14 cellular contexts compared by ENCODE assay signal in genomic region chr16:81180578-81180977, GRCh38. TPM values are rescaled to one million over a fixed set of nuclear protein-coding genes. Genes with fewer than 3 reads are reported as not detected.
DNase-seq lines count a peak whose midpoint lies in the region; ATAC-seq, FAIRE-seq and TF ChIP-seq lines count a peak whose summit lies in the region.
"Had no signal": no experiment of that assay in that cellular context is flagged by ENCODE, and none has a peak within 500 bp of the region (broad histone marks: within the 10 kb centered on the region; RNA-seq: fewer than 3 reads in every experiment).

No MANE protein-coding gene starts in this region.

- no peaks in the 10 kb centered on the region for H3K79me2 ChIP-seq in HepG2 (ENCODE audit: insufficient read depth, low read length)

- POLR2A ChIA-PET in HepG2 (lab: Yijun Ruan, JAX), result interaction anchor here (1.2 to 1.6 kb wide), 6 partner anchors 10 to 145 kb away, joined by 3 to 14 read pairs (median 7); partner anchors contain the start of genes ATMIN and C16orf46

- H3K27ac Mint-ChIP-seq in osteocyte (ENCODE audit: unreplicated experiment), result peak overlapping the region; percentile 92
- H3K27ac Mint-ChIP-seq: activated CD4-positive, alpha-beta T cell treated with anti-CD3 and anti-CD28 coated beads for 36 hours; activated T-helper 17 cell treated with anti-CD3 and anti-CD28 coated beads, Interleukin-2, amount 50 U/mL, for 72 hours; stimulated activated effector memory CD8-positive, alpha-beta T cell treated with anti-CD3 and anti-CD28 coated beads, Interleukin-12 subunit alpha, Interleukin-12 subunit beta, amount 100 ng/mL, for 72 hours had no signal

- no peaks in the 10 kb centered on the region for H3K9me3 Mint-ChIP-seq in osteocyte (ENCODE audit: unreplicated experiment)
- H3K9me3 Mint-ChIP-seq: activated T-helper 17 cell treated with anti-CD3 and anti-CD28 coated beads, Interleukin-2, amount 50 U/mL, for 72 hours; stimulated activated effector memory CD8-positive, alpha-beta T cell treated with anti-CD3 and anti-CD28 coated beads, Interleukin-12 subunit alpha, Interleukin-12 subunit beta, amount 100 ng/mL, for 72 hours had no signal

- H3K4me3 Mint-ChIP-seq in osteocyte (ENCODE audit: unreplicated experiment), result no peak overlapping the region
- H3K4me3 Mint-ChIP-seq: activated CD4-positive, alpha-beta T cell treated with anti-CD3 and anti-CD28 coated beads for 36 hours; activated T-helper 17 cell treated with anti-CD3 and anti-CD28 coated beads, Interleukin-2, amount 50 U/mL, for 72 hours; naive B cell; stimulated activated effector memory CD8-positive, alpha-beta T cell treated with anti-CD3 and anti-CD28 coated beads, Interleukin-12 subunit alpha, Interleukin-12 subunit beta, amount 100 ng/mL, for 72 hours had no signal

- peak overlapping the region in 2 of 3 experiments; percentile 17 to 44; a peak in 3 of 6 replicates for H3K4me3 ChIP-seq in HepG2 (replicated peaks in 1 of 3; ENCODE audit: insufficient read depth in 1 of 3, low read depth in 2 of 3, low read length in 3 of 3)
- no peak overlapping the region for H3K4me3 ChIP-seq in right lobe of liver
- peak overlapping the region in 8 of 10 donors; percentile 8 to 43 (median 36) for H3K4me3 ChIP-seq in heart right ventricle
- no peak overlapping the region for H3K4me3 ChIP-seq in aorta (ENCODE audit: low read length in 2 of 2)
- no peak overlapping the region for H3K4me3 ChIP-seq in dorsolateral prefrontal cortex

- intact Hi-C loops in HepG2 (cut with micrococcal nuclease; ENCODE audit: unreplicated experiment) (no loop called here), right lobe of liver (cut with DNase I) (no loop called here), heart right ventricle (cut with DNase I) (no loop called here), aorta (cut with DNase I) (loop anchor here in 1 of 2 donors (10.0 kb wide), 1 partner anchor 134 kb away; the partner anchor contains the start of gene GAN), dorsolateral prefrontal cortex (cut with DNase I) (no loop called here)

- H3K27ac ChIP-seq in HepG2 (ENCODE audit: extremely low read length, insufficient read depth, low read length) (peak overlapping the region; percentile 4), right lobe of liver (no peak overlapping the region), heart right ventricle (peak overlapping the region; percentile 44 to 90 (median 76)), aorta (ENCODE audit: low read depth in 1 of 2, low read length in 2 of 2) (peak overlapping the region in 1 of 2 donors; percentile 75), dorsolateral prefrontal cortex (peak overlapping the region in 2 of 59 donors; percentile 2 to 7)

- TF ChIP-seq RAD21 in HepG2 (CRISPR knock-in tag; IDR thresholded peaks at IDR 0.05), result no peak

- in situ Hi-C loops in HepG2 (cut with HindIII; ENCODE audit: extremely low pct_ligation_motif_present, low pct_unique_long_range_greater_than_20kb), result no loop called here

- TF ChIP-seq CTCF in HepG2 (CRISPR knock-in tag; IDR thresholded peaks at IDR 0.05) (no peak), right lobe of liver (IDR thresholded peaks at IDR 0.05) (no peak), heart right ventricle (IDR thresholded peaks at IDR 0.05) (no peak), osteocyte (IDR thresholded peaks at IDR 0.05) (no peak), dorsolateral prefrontal cortex (IDR thresholded peaks at IDR 0.05 in 54 of 56, conservative IDR thresholded peaks at IDR 0.05 in 2 of 56; ENCODE audit: low read depth in 1 of 56, partially characterized antibody in 56 of 56) (no peak)

- H3K4me1 ChIP-seq in HepG2 (ENCODE audit: insufficient read depth, low read length), result peaks cover 40% of the 10 kb centered on the region
- H3K4me1 ChIP-seq in right lobe of liver, result no peaks in the 10 kb centered on the region
- peaks cover 0 to 17% (median 4%) of the 10 kb centered on the region in 9 donors for H3K4me1 ChIP-seq in heart right ventricle
- H3K4me1 ChIP-seq in aorta (ENCODE audit: control insufficient read depth in 1 of 2, insufficient read depth in 2 of 2, low read length in 2 of 2), result no peaks in the 10 kb centered on the region

- TF ChIP-seq EP300 in HepG2 (IDR thresholded peaks at IDR 0.05; ENCODE audit: low read depth in 2 of 2, low read length in 2 of 2) (no peak), HepG2 (CRISPR knock-in tag; IDR thresholded peaks at IDR 0.05; ENCODE audit: borderline replicate concordance) (no peak)

- no peaks in the 10 kb centered on the region for H3K27me3 Mint-ChIP-seq in osteocyte (ENCODE audit: unreplicated experiment)
- H3K27me3 Mint-ChIP-seq: activated CD4-positive, alpha-beta T cell treated with anti-CD3 and anti-CD28 coated beads for 36 hours had no signal

- H3K27me3 ChIP-seq in HepG2 (ENCODE audit: control insufficient read depth in 1 of 2, insufficient read depth in 2 of 2, low read length in 2 of 2) (peaks cover 0 to 1% of the 10 kb centered on the region in 2 experiments; a peak in 1 of 5 replicates), right lobe of liver (no peaks in the 10 kb centered on the region), heart right ventricle (no peaks in the 10 kb centered on the region), aorta (ENCODE audit: control insufficient read depth in 1 of 2, insufficient read depth in 2 of 2, low read length in 1 of 2) (no peaks in the 10 kb centered on the region), dorsolateral prefrontal cortex (no peaks in the 10 kb centered on the region)

- no peaks in the 10 kb centered on the region for H3K36me3 ChIP-seq in HepG2 (replicated peaks in 1 of 2; ENCODE audit: control insufficient read depth in 1 of 2, insufficient read depth in 2 of 2, low read length in 2 of 2)
- H3K36me3 ChIP-seq in right lobe of liver, result no peaks in the 10 kb centered on the region
- peaks cover 0 to 8% (median 0%) of the 10 kb centered on the region in 9 donors for H3K36me3 ChIP-seq in heart right ventricle
- H3K36me3 ChIP-seq in aorta (ENCODE audit: control insufficient read depth in 1 of 2, insufficient read depth in 2 of 2, low read length in 1 of 2), result no peaks in the 10 kb centered on the region

- no peak for TF ChIP-seq POLR2A in HepG2 (IDR thresholded peaks at IDR 0.05; ENCODE audit: insufficient read depth in 1 of 2, low read depth in 2 of 2, low read length in 2 of 2)
- TF ChIP-seq POLR2A in right lobe of liver (IDR thresholded peaks at IDR 0.05), result no peak

- BruUV-seq in HepG2 (replicated peaks; lab: Mats Ljungman, UMichigan), result no TSS peak

- no peak for FAIRE-seq in HepG2 (lab: Jason Lieb, UNC)

- no peak overlapping the region for H3K9ac ChIP-seq in HepG2 (ENCODE audit: insufficient read depth, low read depth, low read length)

- no peak overlapping the region for H2AFZ ChIP-seq in HepG2 (ENCODE audit: low read length)

- peaks cover 13% of the 10 kb centered on the region for H3K4me1 Mint-ChIP-seq in osteocyte (ENCODE audit: unreplicated experiment)
- H3K4me1 Mint-ChIP-seq: activated CD4-positive, alpha-beta T cell treated with anti-CD3 and anti-CD28 coated beads for 36 hours; activated T-helper 17 cell treated with anti-CD3 and anti-CD28 coated beads, Interleukin-2, amount 50 U/mL, for 72 hours; naive B cell; stimulated activated effector memory CD8-positive, alpha-beta T cell treated with anti-CD3 and anti-CD28 coated beads, Interleukin-12 subunit alpha, Interleukin-12 subunit beta, amount 100 ng/mL, for 72 hours had no signal

- CTCF ChIA-PET in HepG2 (lab: Yijun Ruan, JAX; ENCODE audit: low intra/inter-chr PET ratio, low total read pairs), result no interaction called here

- H4K20me1 ChIP-seq in HepG2 (ENCODE audit: insufficient read depth, low read length), result no peaks in the 10 kb centered on the region

- ATAC-seq in HepG2 (peak; percentile 9), right lobe of liver (no peak), heart right ventricle (peak in 6 of 8 donors; percentile 6 to 31 (median 20)), aorta (ENCODE audit: low FRiP score) (peak; percentile 37), GM19023 (IDR thresholded peaks at IDR 0.05; ENCODE audit: unreplicated experiment) (no peak)
- ATAC-seq: activated CD4-positive, alpha-beta T cell treated with anti-CD3 and anti-CD28 coated beads for 36 hours; activated T-helper 17 cell treated with anti-CD3 and anti-CD28 coated beads, Interleukin-2, amount 50 U/mL, for 72 hours; stimulated activated effector memory CD8-positive, alpha-beta T cell treated with anti-CD3 and anti-CD28 coated beads, Interleukin-12 subunit alpha, Interleukin-12 subunit beta, amount 100 ng/mL, for 72 hours had no signal

- H3K4me2 ChIP-seq in HepG2 (ENCODE audit: low read depth, low read length), result peak overlapping the region; percentile 66

- H3K36me3 Mint-ChIP-seq in osteocyte (ENCODE audit: unreplicated experiment), result no peaks in the 10 kb centered on the region
- H3K36me3 Mint-ChIP-seq: naive B cell; stimulated activated effector memory CD8-positive, alpha-beta T cell treated with anti-CD3 and anti-CD28 coated beads, Interleukin-12 subunit alpha, Interleukin-12 subunit beta, amount 100 ng/mL, for 72 hours had no signal

- H3K9me3 ChIP-seq in HepG2 (ENCODE audit: low read length), result no peaks in the 10 kb centered on the region
- no peaks in the 10 kb centered on the region for H3K9me3 ChIP-seq in right lobe of liver
- H3K9me3 ChIP-seq in heart right ventricle, result no peaks in the 10 kb centered on the region
- H3K9me3 ChIP-seq in aorta (ENCODE audit: control insufficient read depth, low read length), result no peaks in the 10 kb centered on the region

- no peak for DNase-seq in HepG2 (ENCODE audit: low spot score)
- DNase-seq in right lobe of liver, result no peak
- no peak for DNase-seq in heart right ventricle
- DNase-seq in osteocyte (ENCODE audit: extremely low spot score, unreplicated experiment), result no peak
- DNase-seq in aorta, result no peak
- DNase-seq in NCI-H146 (lab: John Stamatoyannopoulos, UW), result no peak
- no peak for DNase-seq in dorsolateral prefrontal cortex
- DNase-seq: activated CD4-positive, alpha-beta T cell treated with anti-CD3 and anti-CD28 coated beads for 36 hours; DND-41; naive B cell; stimulated activated CD4-positive, alpha-beta T cell treated with anti-CD3 and anti-CD28 coated beads, Interleukin-15, amount 100 ng/mL, for 24 hours had no signal

- 31% methylated on average over 5 of the region's 6 CpGs for WGBS in HepG2 (ENCODE audit: low lambda C conversion rate)
- 71% methylated on average over 1 of the region's 6 CpGs for WGBS in right lobe of liver (ENCODE audit: insufficient coverage, low coverage, low lambda C conversion rate, missing lambda C conversion rate)
- 51 to 58% methylated on average over 6 of the region's 6 CpGs for WGBS in heart right ventricle, 2 donors
- 39 to 44% methylated on average over 6 of the region's 6 CpGs for WGBS in aorta, 2 donors

RNA-seq across cellular contexts. Expression of gene BCO1, which starts 57.9 kb away (rescaled TPM):
- 0.11 TPM in 1 of 2 replicates, not detected in the other for total RNA-seq in HepG2 (2016; rRNA removed; fragmentation: Illumina TruSeq; extraction: Trizol)
- not detected in 2 replicates for total RNA-seq in HepG2 (2016; cell fraction: cytosol; rRNA removed; fragmentation: Illumina TruSeq; extraction: Trizol; ENCODE audit: low read depth)
- total RNA-seq in HepG2 (2016; cell fraction: insoluble cytoplasmic fraction; rRNA removed; fragmentation: Illumina TruSeq; extraction: Trizol), result 0.09 and 0.21 TPM in 2 replicates
- total RNA-seq in HepG2 (2016; cell fraction: membrane; rRNA removed; fragmentation: Illumina TruSeq; extraction: Trizol), result not detected in 2 replicates
- total RNA-seq in HepG2 (2016; cell fraction: nucleus; rRNA removed; fragmentation: Illumina TruSeq; extraction: Trizol), result not detected in 2 replicates
- polyA plus RNA-seq in HepG2 (2011; rRNA removed), result not detected in 2 replicates
- polyA plus RNA-seq in HepG2 (2011; cell fraction: cytosol; rRNA removed), result 0.08 TPM in 1 of 2 replicates, not detected in the other
- not detected in 2 replicates for polyA plus RNA-seq in HepG2 (2011; cell fraction: nucleus; rRNA removed)
- polyA plus RNA-seq in HepG2 (2012), result 0.17 TPM in 1 of 2 replicates, not detected in the other
- polyA plus RNA-seq in HepG2 (2016; cell fraction: cytosol; fragmentation: Illumina TruSeq; extraction: Trizol; ENCODE audit: low read depth), result 0.07 and 0.12 TPM in 2 replicates
- 0.20 TPM in 1 of 2 replicates, not detected in the other for polyA plus RNA-seq in HepG2 (2016; cell fraction: insoluble cytoplasmic fraction; fragmentation: Illumina TruSeq; extraction: Trizol; ENCODE audit: low read depth)
- polyA plus RNA-seq in HepG2 (2016; cell fraction: membrane; fragmentation: Illumina TruSeq; extraction: Trizol; ENCODE audit: low read depth), result 0.17 TPM in 1 of 2 replicates, not detected in the other
- polyA plus RNA-seq in HepG2 (2016; cell fraction: nucleus; fragmentation: Illumina TruSeq; extraction: Trizol; ENCODE audit: insufficient read depth, low read depth), result not detected in 2 replicates
- polyA minus RNA-seq in HepG2 (2011; rRNA and poly(A)+ RNA removed; ENCODE audit: low replicate concordance), result not detected in 2 replicates
- polyA minus RNA-seq in HepG2 (2011; cell fraction: cytosol; rRNA and poly(A)+ RNA removed), result not detected in 2 replicates
- polyA minus RNA-seq in HepG2 (2011; cell fraction: nucleus; rRNA and poly(A)+ RNA removed), result not detected in 2 replicates
- total RNA-seq in right lobe of liver, result under 1 TPM in 5 of 6 experiments, not detected in 1; 0.11 to 0.55 (median 0.31) TPM
- under 1 TPM in 2 of 10 donors, not detected in 8; 0.20 to 0.42 TPM for total RNA-seq in heart right ventricle
- polyA plus RNA-seq in heart right ventricle, result not detected
- total RNA-seq in osteocyte, result not detected in 2 replicates
- not detected for total RNA-seq in aorta
- 1 to 10 TPM in 1 of 2 donors, not detected in 1; 3.5 TPM for polyA plus RNA-seq in aorta
- total RNA-seq in dorsolateral prefrontal cortex, result 1 to 10 TPM in 55 of 120 experiments, under 1 TPM in 63, not detected in 2; 0.14 to 7.0 (median 0.96) TPM
- total RNA-seq: activated CD4-positive, alpha-beta T cell treated with anti-CD3 and anti-CD28 coated beads for 36 hours; activated T-helper 17 cell treated with anti-CD3 and anti-CD28 coated beads, Interleukin-2, amount 50 U/mL, for 72 hours had no signal

Comparison
In these comparisons a context has a peak if more than half of its experiments do, and no peak if none do; other contexts are left out.
1. ATAC-seq: peak in HepG2 (single experiment), heart right ventricle (6 of 8) and aorta (single experiment); none in right lobe of liver (0 of 4) and GM19023 (single experiment).
2. H3K27ac ChIP-seq: peak in HepG2 (single experiment) and heart right ventricle (10 of 10); none in right lobe of liver (0 of 3).
3. H3K4me3 ChIP-seq: peak in HepG2 (2 of 3) and heart right ventricle (8 of 10); none in right lobe of liver (0 of 3), aorta (0 of 2) and dorsolateral prefrontal cortex (0 of 59).